ENCODE assay signal across 8 cellular contexts in the genomic region with DNA sequence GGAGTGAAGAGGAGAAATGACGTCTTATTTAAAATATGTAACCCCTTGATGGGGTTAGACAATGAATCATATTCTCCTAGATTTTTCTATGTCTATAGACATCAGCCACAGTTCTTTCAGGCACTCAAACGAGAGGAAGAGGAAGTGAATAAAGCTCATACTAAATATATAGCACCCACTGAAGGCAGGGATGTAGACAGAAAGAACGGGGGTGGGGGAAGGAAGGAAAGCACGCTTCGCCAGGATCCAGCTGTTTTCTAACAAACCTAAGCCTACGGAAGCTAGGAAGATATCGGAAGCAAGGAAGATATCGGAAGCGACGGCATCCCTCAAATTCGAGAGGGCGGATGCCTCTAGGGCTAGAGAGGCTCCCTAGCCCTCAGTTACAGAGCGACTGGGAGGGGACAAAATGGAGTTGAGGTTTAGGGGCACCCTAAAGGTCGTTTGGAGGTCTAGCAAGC. TPM values are rescaled to one million over a fixed set of nuclear protein-coding genes. Genes with fewer than 3 reads are reported as not detected.
DNase-seq lines count a peak whose midpoint lies in the region; ATAC-seq and TF ChIP-seq lines count a peak whose summit lies in the region.

No MANE protein-coding gene starts in this region.

- ATAC-seq in HG02798 (IDR thresholded peaks at IDR 0.05; ENCODE audit: poor library complexity, unreplicated experiment): peak; percentile 21
- peak; percentile 68 to 74 for ATAC-seq in activated naive CD4-positive, alpha-beta T cell treated with anti-CD3 and anti-CD28 coated beads, Interleukin-2, amount 50 U/mL, for 72 hours

- H3K9me3 ChIP-seq in left ventricle myocardium inferior (replicated peaks): no peaks in the 10 kb centered on the region

- H3K4me3 ChIP-seq in left ventricle myocardium inferior: peak overlapping the region; percentile 87
- peak overlapping the region; percentile 84 for H3K4me3 ChIP-seq in retinal pigment epithelial cell (ENCODE audit: low read length)

- peak overlapping the region; percentile 99 to 100 for H3K27ac Mint-ChIP-seq in activated naive CD4-positive, alpha-beta T cell treated with anti-CD3 and anti-CD28 coated beads, Interleukin-2, amount 50 U/mL, for 72 hours

- H3K9me3 Mint-ChIP-seq in activated naive CD4-positive, alpha-beta T cell treated with anti-CD3 and anti-CD28 coated beads, Interleukin-2, amount 50 U/mL, for 72 hours: no peaks in the 10 kb centered on the region

- TF ChIP-seq CTCF in left ventricle myocardium inferior (IDR thresholded peaks at IDR 0.05; ENCODE audit: borderline replicate concordance) (no peak), retinal pigment epithelial cell (conservative IDR thresholded peaks at IDR 0.05; ENCODE audit: low read depth, low read length) (no peak)

- peak; percentile 54 for DNase-seq in NCI-H82 (lab: John Stamatoyannopoulos, UW)
- no peak for DNase-seq in NCI-H82 treated with DMSO at 0.1 percent for 48 hours (lab: John Stamatoyannopoulos, UW; ENCODE audit: unreplicated experiment)
- DNase-seq in NOMO-1 treated with dmso at 0.1 percent for 144 hours (lab: John Stamatoyannopoulos, UW; ENCODE audit: unreplicated experiment): peak; percentile 32
- DNase-seq in activated naive CD4-positive, alpha-beta T cell treated with anti-CD3 and anti-CD28 coated beads, Interleukin-2, amount 50 U/mL, for 72 hours (ENCODE audit: low spot score in 2 of 2): peak in 1 of 2 donors; percentile 13
- no peak for DNase-seq in left ventricle myocardium inferior
- DNase-seq in retinal pigment epithelial cell (ENCODE audit: low read depth): no peak
- no peak for DNase-seq in NCI-H1436 (lab: John Stamatoyannopoulos, UW)

- H3K36me3 ChIP-seq in left ventricle myocardium inferior: no peaks in the 10 kb centered on the region

- intact Hi-C loops in left ventricle myocardium inferior (cut with micrococcal nuclease): no loop called here

- H3K36me3 Mint-ChIP-seq in activated naive CD4-positive, alpha-beta T cell treated with anti-CD3 and anti-CD28 coated beads, Interleukin-2, amount 50 U/mL, for 72 hours: peaks cover 13 to 23% of the 10 kb centered on the region in 2 donors

- H3K27me3 ChIP-seq in left ventricle myocardium inferior (ENCODE audit: low read depth): no peaks in the 10 kb centered on the region

- H3K27ac ChIP-seq in left ventricle myocardium inferior (replicated peaks): peak overlapping the region; percentile 89

- peaks cover 6% of the 10 kb centered on the region for H3K4me1 ChIP-seq in left ventricle myocardium inferior

RNA-seq across cellular contexts. Expression of a gene that starts 0.7 kb away (rescaled TPM):
- 10 to 100 TPM; 62.0 to 64.1 TPM for total RNA-seq in activated naive CD4-positive, alpha-beta T cell treated with anti-CD3 and anti-CD28 coated beads, Interleukin-2, amount 50 U/mL, for 72 hours
- 41.1 TPM for total RNA-seq in left ventricle myocardium inferior

Comparison
In these comparisons a context has a peak if more than half of its experiments do, and no peak if none do; other contexts are left out.
1. DNase-seq: peak in NCI-H82 (single experiment) and NOMO-1 treated with dmso at 0.1 percent for 144 hours (single experiment); none in NCI-H82 treated with DMSO at 0.1 percent for 48 hours (single experiment), left ventricle myocardium inferior (single experiment), retinal pigment epithelial cell (single experiment) and NCI-H1436 (single experiment).